In genomic region chr7:69749358-69749757, GRCh38 we compare ENCODE assay signal across 2 cellular contexts.
TF ChIP-seq lines count a peak whose summit lies in the region.

No MANE protein-coding gene starts in this region.

TF ChIP-seq in SK-N-SH treated with all-trans-retinoic acid at 6 μM for 48 hours, 23 proteins besides CTCF, POLR2A, EP300 and RAD21 (continued from another document):
- TF ChIP-seq, protein P1, sequence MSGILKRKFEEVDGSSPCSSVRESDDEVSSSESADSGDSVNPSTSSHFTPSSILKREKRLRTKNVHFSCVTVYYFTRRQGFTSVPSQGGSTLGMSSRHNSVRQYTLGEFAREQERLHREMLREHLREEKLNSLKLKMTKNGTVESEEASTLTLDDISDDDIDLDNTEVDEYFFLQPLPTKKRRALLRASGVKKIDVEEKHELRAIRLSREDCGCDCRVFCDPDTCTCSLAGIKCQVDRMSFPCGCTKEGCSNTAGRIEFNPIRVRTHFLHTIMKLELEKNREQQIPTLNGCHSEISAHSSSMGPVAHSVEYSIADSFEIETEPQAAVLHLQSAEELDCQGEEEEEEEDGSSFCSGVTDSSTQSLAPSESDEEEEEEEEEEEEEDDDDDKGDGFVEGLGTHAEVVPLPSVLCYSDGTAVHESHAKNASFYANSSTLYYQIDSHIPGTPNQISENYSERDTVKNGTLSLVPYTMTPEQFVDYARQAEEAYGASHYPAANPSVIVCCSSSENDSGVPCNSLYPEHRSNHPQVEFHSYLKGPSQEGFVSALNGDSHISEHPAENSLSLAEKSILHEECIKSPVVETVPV (CRISPR knock-in tag; IDR thresholded peaks at IDR 0.05), result no peak
- no peak for TF ChIP-seq GLIS3 (CRISPR knock-in tag; IDR thresholded peaks at IDR 0.05)
- TF ChIP-seq, protein P2, sequence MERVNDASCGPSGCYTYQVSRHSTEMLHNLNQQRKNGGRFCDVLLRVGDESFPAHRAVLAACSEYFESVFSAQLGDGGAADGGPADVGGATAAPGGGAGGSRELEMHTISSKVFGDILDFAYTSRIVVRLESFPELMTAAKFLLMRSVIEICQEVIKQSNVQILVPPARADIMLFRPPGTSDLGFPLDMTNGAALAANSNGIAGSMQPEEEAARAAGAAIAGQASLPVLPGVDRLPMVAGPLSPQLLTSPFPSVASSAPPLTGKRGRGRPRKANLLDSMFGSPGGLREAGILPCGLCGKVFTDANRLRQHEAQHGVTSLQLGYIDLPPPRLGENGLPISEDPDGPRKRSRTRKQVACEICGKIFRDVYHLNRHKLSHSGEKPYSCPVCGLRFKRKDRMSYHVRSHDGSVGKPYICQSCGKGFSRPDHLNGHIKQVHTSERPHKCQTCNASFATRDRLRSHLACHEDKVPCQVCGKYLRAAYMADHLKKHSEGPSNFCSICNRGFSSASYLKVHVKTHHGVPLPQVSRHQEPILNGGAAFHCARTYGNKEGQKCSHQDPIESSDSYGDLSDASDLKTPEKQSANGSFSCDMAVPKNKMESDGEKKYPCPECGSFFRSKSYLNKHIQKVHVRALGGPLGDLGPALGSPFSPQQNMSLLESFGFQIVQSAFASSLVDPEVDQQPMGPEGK (CRISPR knock-in tag; IDR thresholded peaks at IDR 0.05; ENCODE audit: borderline replicate concordance), result no peak
- TF ChIP-seq ZNF70 (CRISPR knock-in tag; IDR thresholded peaks at IDR 0.05), result no peak
- TF ChIP-seq ZNF565 (CRISPR knock-in tag; conservative IDR thresholded peaks at IDR 0.05; ENCODE audit: low read depth), result no peak
- TF ChIP-seq RARB (CRISPR knock-in tag; IDR thresholded peaks at IDR 0.05), result no peak

TF ChIP-seq in SK-N-SH, 30 proteins besides CTCF, POLR2A, EP300 and RAD21 (continued from another document):
- TF ChIP-seq REST (IDR thresholded peaks at IDR 0.05; ENCODE audit: low read depth, low read length) (no peak), TAF1 (IDR thresholded peaks at IDR 0.05; ENCODE audit: borderline replicate concordance, low read depth, low read length) (no peak), PBX3 (IDR thresholded peaks at IDR 0.05) (no peak), YY1 (IDR thresholded peaks at IDR 0.05; ENCODE audit: low read depth) (no peak), TEAD4 (IDR thresholded peaks at IDR 0.05; ENCODE audit: borderline replicate concordance, insufficient read depth) (no peak)
